In the genomic region with DNA sequence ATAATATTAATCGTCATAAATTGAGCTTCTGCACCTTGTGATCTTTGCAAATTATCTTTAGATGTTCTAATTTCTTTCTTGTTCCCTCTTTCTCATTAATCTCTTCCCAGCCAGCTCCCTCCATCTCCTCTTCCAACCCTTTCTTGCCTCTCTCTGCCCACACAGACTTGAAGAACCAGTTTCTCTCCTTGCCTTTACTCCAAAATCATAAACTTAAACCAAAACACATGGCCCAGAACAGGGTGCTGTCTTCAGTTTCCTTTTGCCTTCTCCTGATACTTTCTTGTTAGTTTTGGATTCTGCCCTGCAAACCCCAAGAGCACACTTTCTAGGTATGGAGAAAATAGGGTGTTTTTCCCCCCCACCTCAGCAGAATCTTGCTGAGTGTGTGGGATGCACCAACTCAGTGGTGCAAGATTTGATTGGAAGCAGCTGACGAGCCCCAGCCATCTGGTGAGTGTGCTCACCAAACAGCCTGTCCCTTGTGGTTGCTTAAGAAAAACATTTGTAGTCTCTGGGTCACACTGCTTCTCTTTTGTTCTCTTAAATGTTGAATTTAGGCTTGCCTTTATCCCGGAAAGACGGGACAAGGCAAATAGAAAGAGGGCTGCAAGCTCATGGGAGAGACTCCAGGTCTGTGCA, we compare ENCODE assay signal across 12 cellular contexts.
DNase-seq lines count a peak whose midpoint lies in the region; ATAC-seq and TF ChIP-seq lines count a peak whose summit lies in the region.
"Had no signal": no experiment of that assay in that cellular context is flagged by ENCODE, and none has a peak within 500 bp of the region (broad histone marks: within the 10 kb centered on the region; RNA-seq: fewer than 3 reads in every experiment).

No MANE protein-coding gene starts in this region.

- peak overlapping the region in 1 of 3 donors; percentile 32 for H3K4me3 ChIP-seq in breast epithelium
- no peak overlapping the region for H3K4me3 ChIP-seq in fibroblast of mammary gland (ENCODE audit: control insufficient read depth, low read depth, low read length)
- H3K4me3 ChIP-seq: cardiac muscle cell, tibial artery had no signal

- peak in 1 of 2 donors; percentile 42 for DNase-seq in breast epithelium (ENCODE audit: low spot score in 2 of 2)
- DNase-seq in MCF 10A (ENCODE audit: unreplicated experiment), result no peak
- DNase-seq in fibroblast of mammary gland (ENCODE audit: low read depth), result peak; percentile 79
- DNase-seq in myocyte (ENCODE audit: low read depth), result peak; percentile 66
- DNase-seq in SHP77 (lab: John Stamatoyannopoulos, UW), result no peak
- DNase-seq in AML-193 (lab: John Stamatoyannopoulos, UW), result no peak
- DNase-seq in activated CD4-positive, alpha-beta T cell treated with anti-CD3 and anti-CD28 coated beads, Interleukin-2, amount 10 ng/mL, durations not matched to agents 24 days and 14 days, result no peak
- DNase-seq: immature natural killer cell, NCI-H1105 had no signal

- no peaks in the 10 kb centered on the region for H3K27me3 Mint-ChIP-seq in MCF 10A (ENCODE audit: insufficient read depth, unreplicated experiment)
- H3K27me3 Mint-ChIP-seq in activated CD4-positive, alpha-beta T cell treated with anti-CD3 and anti-CD28 coated beads, Interleukin-2, amount 10 ng/mL, durations not matched to agents 24 days and 14 days, result peaks cover 29% of the 10 kb centered on the region

- H3K36me3 Mint-ChIP-seq in MCF 10A (ENCODE audit: insufficient read depth, unreplicated experiment), result no peaks in the 10 kb centered on the region
- no peaks in the 10 kb centered on the region for H3K36me3 Mint-ChIP-seq in activated CD4-positive, alpha-beta T cell treated with anti-CD3 and anti-CD28 coated beads, Interleukin-2, amount 10 ng/mL, durations not matched to agents 24 days and 14 days (ENCODE audit: low read depth)
- H3K36me3 Mint-ChIP-seq: immature natural killer cell had no signal

- CTCF ChIA-PET in MCF 10A (lab: Yijun Ruan, JAX), result no interaction called here

- H3K27ac ChIP-seq in breast epithelium, result peak overlapping the region; percentile 72 to 87
- H3K27ac ChIP-seq: cardiac muscle cell, tibial artery had no signal

- peaks cover 0 to under 1% of the 10 kb centered on the region in 2 donors for H3K4me1 ChIP-seq in breast epithelium

- intact Hi-C loops in breast epithelium (cut with DNase I; ENCODE audit: low total_unique reads) (loop anchor here (10.0 kb wide), 1 partner anchor 1878 kb away; no protein-coding TSS in a partner anchor), MCF 10A (cut with micrococcal nuclease) (no loop called here)
- intact Hi-C loops in activated CD4-positive, alpha-beta T cell treated with anti-CD3 and anti-CD28 coated beads, Interleukin-2, amount 10 ng/mL, durations not matched to agents 24 days and 14 days (cut with micrococcal nuclease), result loop anchor here (10.0 kb wide), 1 partner anchor 682 kb away; no protein-coding TSS in a partner anchor

- POLR2A ChIA-PET in MCF 10A (lab: Yijun Ruan, JAX), result interaction anchor here (0.6 kb wide), 1 partner anchor 475 kb away, joined by 3 read pairs; no protein-coding TSS in a partner anchor

- no peak overlapping the region for H3K4me3 Mint-ChIP-seq in MCF 10A (ENCODE audit: unreplicated experiment)
- H3K4me3 Mint-ChIP-seq in activated CD4-positive, alpha-beta T cell treated with anti-CD3 and anti-CD28 coated beads, Interleukin-2, amount 10 ng/mL, durations not matched to agents 24 days and 14 days, result no peak overlapping the region
- H3K4me3 Mint-ChIP-seq: immature natural killer cell had no signal

- H3K27me3 ChIP-seq in breast epithelium, result no peaks in the 10 kb centered on the region
- H3K27me3 ChIP-seq: tibial artery had no signal

- no peaks in the 10 kb centered on the region for H3K9me3 Mint-ChIP-seq in MCF 10A (ENCODE audit: unreplicated experiment)
- no peaks in the 10 kb centered on the region for H3K9me3 Mint-ChIP-seq in activated CD4-positive, alpha-beta T cell treated with anti-CD3 and anti-CD28 coated beads, Interleukin-2, amount 10 ng/mL, durations not matched to agents 24 days and 14 days
- H3K9me3 Mint-ChIP-seq: immature natural killer cell had no signal

- no TSS peak for BruUV-seq in MCF 10A (replicated peaks; lab: Mats Ljungman, UMichigan)

- H3K4me1 Mint-ChIP-seq in MCF 10A (ENCODE audit: insufficient read depth, unreplicated experiment), result no peaks in the 10 kb centered on the region
- H3K4me1 Mint-ChIP-seq in activated CD4-positive, alpha-beta T cell treated with anti-CD3 and anti-CD28 coated beads, Interleukin-2, amount 10 ng/mL, durations not matched to agents 24 days and 14 days, result peaks cover 2% of the 10 kb centered on the region
- H3K4me1 Mint-ChIP-seq: immature natural killer cell had no signal

- TF ChIP-seq CTCF in breast epithelium (IDR thresholded peaks at IDR 0.05) (peak; percentile 10 to 18 (median 14)), MCF 10A (IDR thresholded peaks at IDR 0.05; ENCODE audit: unreplicated experiment) (no peak), fibroblast of mammary gland (conservative IDR thresholded peaks at IDR 0.05; ENCODE audit: control insufficient read depth, insufficient read depth, low read depth, low read length) (no peak)

- H3K27ac Mint-ChIP-seq in MCF 10A (ENCODE audit: low read depth, unreplicated experiment), result no peak overlapping the region
- no peak overlapping the region for H3K27ac Mint-ChIP-seq in activated CD4-positive, alpha-beta T cell treated with anti-CD3 and anti-CD28 coated beads, Interleukin-2, amount 10 ng/mL, durations not matched to agents 24 days and 14 days
- H3K27ac Mint-ChIP-seq: immature natural killer cell had no signal

- no peak for TF ChIP-seq POLR2A in breast epithelium (IDR thresholded peaks at IDR 0.05)

- H3K36me3 ChIP-seq in breast epithelium, result no peaks in the 10 kb centered on the region
- H3K36me3 ChIP-seq: cardiac muscle cell, tibial artery had no signal

- H3K9me3 ChIP-seq in breast epithelium, result no peaks in the 10 kb centered on the region
- H3K9me3 ChIP-seq: tibial artery had no signal

- no peak for ATAC-seq in HG02763 (IDR thresholded peaks at IDR 0.05; ENCODE audit: unreplicated experiment)

Comparison
In these comparisons a context has a peak if more than half of its experiments do, and no peak if none do; other contexts are left out.
1. CTCF ChIP-seq: peak in breast epithelium (3 of 3); none in MCF 10A (single experiment) and fibroblast of mammary gland (single experiment).
2. DNase-seq: peak in fibroblast of mammary gland (single experiment) and myocyte (single experiment); none in MCF 10A (single experiment), SHP77 (0 of 2), AML-193 (0 of 2) and activated CD4-positive, alpha-beta T cell treated with anti-CD3 and anti-CD28 coated beads, Interleukin-2, amount 10 ng/mL, durations not matched to agents 24 days and 14 days (single experiment).